Comparison of ENCODE assay signal across 1 cellular context in the genomic region with DNA sequence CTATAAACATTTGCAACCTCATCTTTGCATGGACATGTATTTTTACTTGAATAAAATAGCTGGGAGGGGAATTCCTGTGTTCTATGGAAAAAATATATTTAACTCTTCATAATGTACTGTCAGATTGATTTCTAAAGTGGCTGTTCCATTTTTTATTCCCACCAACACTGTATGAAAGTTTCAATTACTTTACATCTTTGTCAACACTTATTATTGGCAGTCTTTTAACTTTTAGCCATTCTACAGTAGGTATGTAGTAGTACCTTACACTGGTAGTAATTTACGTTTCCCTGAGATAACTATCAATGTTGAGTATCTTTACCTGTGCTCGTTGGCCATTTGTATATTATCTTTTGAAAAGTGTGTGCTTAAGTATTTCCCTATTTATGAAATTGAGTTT.
TF ChIP-seq lines count a peak whose summit lies in the region.

No MANE protein-coding gene starts in this region.

TF ChIP-seq in SK-N-SH, 30 proteins besides CTCF, POLR2A, EP300 and RAD21 (continued from another document):
- no peak for TF ChIP-seq IRF3 (IDR thresholded peaks at IDR 0.05; ENCODE audit: low read depth, low read length)
- TF ChIP-seq TCF12 (IDR thresholded peaks at IDR 0.05) = no peak
- TF ChIP-seq EZH2phosphoT487 (IDR thresholded peaks at IDR 0.05; ENCODE audit: borderline replicate concordance, low read depth) = no peak
- no peak for TF ChIP-seq NRF1 (IDR thresholded peaks at IDR 0.05; ENCODE audit: low read depth, low read length)
- TF ChIP-seq MAX (IDR thresholded peaks at IDR 0.05; ENCODE audit: low read depth) = no peak
- no peak for TF ChIP-seq FOXM1 (IDR thresholded peaks at IDR 0.05; ENCODE audit: low read depth)
- no peak for TF ChIP-seq NFIC (IDR thresholded peaks at IDR 0.05; ENCODE audit: borderline replicate concordance)
- TF ChIP-seq MEF2A (IDR thresholded peaks at IDR 0.05; ENCODE audit: borderline replicate concordance, low read depth) = no peak
- TF ChIP-seq GABPA (IDR thresholded peaks at IDR 0.05; ENCODE audit: low read depth) = no peak
- TF ChIP-seq FOXJ3 (CRISPR knock-in tag; IDR thresholded peaks at IDR 0.05) = no peak
- no peak for TF ChIP-seq SMC3 (IDR thresholded peaks at IDR 0.05; ENCODE audit: low read depth, low read length)
